In the genomic region with DNA sequence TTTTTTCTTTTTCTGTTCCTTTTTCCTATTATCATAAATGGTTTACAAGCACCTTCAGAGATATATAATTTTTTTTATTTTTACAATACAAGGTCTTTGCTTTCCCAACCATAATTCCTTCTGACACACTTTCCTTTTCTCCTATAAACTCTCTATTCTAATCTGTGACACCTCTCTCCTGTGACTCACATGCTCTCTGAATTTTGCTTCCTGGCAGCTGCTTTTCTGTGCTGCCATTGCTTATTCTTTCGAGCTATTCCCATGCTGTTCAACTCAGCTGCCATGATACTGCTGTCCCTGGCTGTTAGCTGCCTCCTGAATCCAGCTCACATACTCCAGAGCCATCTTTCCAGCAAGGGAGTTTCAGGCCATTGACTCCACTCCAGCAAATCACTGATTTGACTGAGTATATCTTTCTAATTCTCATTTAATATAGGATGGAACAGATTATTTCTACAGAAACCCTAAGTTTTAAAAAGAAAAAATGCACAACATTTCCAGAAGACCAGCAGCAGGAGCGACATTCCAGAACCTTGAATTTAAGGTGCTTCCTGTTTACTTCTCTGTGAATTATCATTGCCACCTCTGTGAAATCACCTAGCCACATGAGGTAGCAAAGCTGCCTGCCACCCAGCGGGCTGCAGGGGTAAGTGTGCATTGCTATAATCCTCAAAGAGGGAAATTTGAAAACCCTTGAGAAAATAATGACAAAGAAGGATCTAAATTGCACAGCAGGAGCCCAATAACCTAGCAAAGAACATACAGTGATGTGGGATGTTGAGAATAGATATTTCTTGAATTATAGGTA, we compare ENCODE assay signal across 8 cellular contexts.
A peak's percentile ranks its signal among the peaks of the same experiment; 100 is the strongest.
DNase-seq lines count a peak whose midpoint lies in the region; ATAC-seq and TF ChIP-seq lines count a peak whose summit lies in the region.
"Not testable (repeated sequence)": the region's sequence is repeated elsewhere in the genome, so short reads cannot be mapped to it uniquely, and the experiment has no call there.

No MANE protein-coding gene starts in this region.

- H3K9ac ChIP-seq in MM.1S (ENCODE audit: low read length); OCI-LY3 (ENCODE audit: low read length); neural cell (ENCODE audit: low read length): not testable (repeated sequence)

- TF ChIP-seq EP300 in neural cell (conservative IDR thresholded peaks at IDR 0.05; ENCODE audit: poor library complexity, severe bottlenecking): not testable (repeated sequence)

- not testable (repeated sequence) for H3K27me3 ChIP-seq in GM23338 (ENCODE audit: insufficient read depth); MM.1S (replicated peaks; ENCODE audit: insufficient read depth, low read length); OCI-LY3 (ENCODE audit: low read depth, low read length); WERI-Rb-1 (ENCODE audit: insufficient read depth, low read depth, severe bottlenecking); neural cell (ENCODE audit: insufficient read depth, low read depth, low read length)

- not testable (repeated sequence) for TF ChIP-seq RAD21 in neural cell (conservative IDR thresholded peaks at IDR 0.05)

- peak; percentile 97 for ATAC-seq in GM23338

- H3K4me1 ChIP-seq in GM23338 (ENCODE audit: insufficient read depth) (peaks cover 20% of the 10 kb centered on the region), OCI-LY3 (ENCODE audit: low read length) (peaks cover 10% of the 10 kb centered on the region)
- not testable (repeated sequence) for H3K4me1 ChIP-seq in MM.1S (ENCODE audit: low read length)

- 0 out of 2 replicates have a peak overlapping the region, but pooled peaks have one; percentile 42 for H3K4me2 ChIP-seq in GM23338
- H3K4me2 ChIP-seq in MM.1S (ENCODE audit: low read depth, low read length); OCI-LY3 (ENCODE audit: low read length); neural cell (ENCODE audit: low read length): not testable (repeated sequence)

- H3K36me3 Mint-ChIP-seq in GM23338 (ENCODE audit: low read depth): peaks cover 16% of the 10 kb centered on the region
- H3K36me3 Mint-ChIP-seq in glutamatergic neuron (ENCODE audit: unreplicated experiment): not testable (repeated sequence)

- H3K36me3 ChIP-seq in GM23338 (ENCODE audit: insufficient read depth); MM.1S (replicated peaks; ENCODE audit: insufficient read depth, low read length); OCI-LY3 (replicated peaks; ENCODE audit: low read depth, low read length); WERI-Rb-1; neural cell (ENCODE audit: insufficient read depth, low read length): not testable (repeated sequence)

- H2AFZ ChIP-seq in GM23338 (peak overlapping the region; percentile 78; the same call in 1 of the 2 replicates), MM.1S (ENCODE audit: low read length) (0 out of 2 replicates have a peak overlapping the region, but pooled peaks have one; percentile 38)
- H2AFZ ChIP-seq in OCI-LY3 (ENCODE audit: low read depth, low read length); neural cell (ENCODE audit: low read depth, low read length): not testable (repeated sequence)

- H3K4me1 Mint-ChIP-seq in GM23338: peaks cover 12% of the 10 kb centered on the region
- not testable (repeated sequence) for H3K4me1 Mint-ChIP-seq in glutamatergic neuron (ENCODE audit: low read depth, unreplicated experiment)

- not testable (repeated sequence) for H3K4me3 ChIP-seq in GM23338; MM.1S (ENCODE audit: low read length); OCI-LY3 (ENCODE audit: low read length); WERI-Rb-1 (ENCODE audit: low read depth, low read length); neural cell (ENCODE audit: low read length)

- H3K27ac ChIP-seq in 22Rv1; MM.1S (ENCODE audit: low read length); OCI-LY3 (ENCODE audit: low read length); WERI-Rb-1; neural cell (ENCODE audit: low read length): not testable (repeated sequence)
- peak overlapping the region; percentile 74; the same call in 1 of the 2 replicates for H3K27ac ChIP-seq in GM23338 (ENCODE audit: low read depth)

- not testable (repeated sequence) for H3K9me3 ChIP-seq in MM.1S (replicated peaks; ENCODE audit: insufficient read depth, low read length); OCI-LY3 (ENCODE audit: insufficient read depth, low read length); WERI-Rb-1 (ENCODE audit: severe bottlenecking); neural cell (ENCODE audit: low read length)

- not testable (repeated sequence) for H3K9me2 ChIP-seq in GM23338 (ENCODE audit: insufficient read depth); MM.1S (replicated peaks; ENCODE audit: insufficient read depth, low read length); neural cell (ENCODE audit: insufficient read depth, low read length)

- peak overlapping the region; percentile 86 for H3K27ac Mint-ChIP-seq in GM23338
- not testable (repeated sequence) for H3K27ac Mint-ChIP-seq in glutamatergic neuron (ENCODE audit: unreplicated experiment)

- H3K9me3 Mint-ChIP-seq in GM23338: peaks cover 14% of the 10 kb centered on the region
- H3K9me3 Mint-ChIP-seq in glutamatergic neuron (ENCODE audit: unreplicated experiment): not testable (repeated sequence)

- not testable (repeated sequence) for H3F3A ChIP-seq in GM23338 (replicated peaks; ENCODE audit: low read depth); MM.1S (ENCODE audit: insufficient read depth, low read length); neural cell (ENCODE audit: insufficient read depth, low read length, poor library complexity, severe bottlenecking)

- TF ChIP-seq CTCF in 22Rv1 (IDR thresholded peaks at IDR 0.05) (peak; percentile 11; the same call in 1 of the 2 replicates), GM23338 (conservative IDR thresholded peaks at IDR 0.05; ENCODE audit: low read depth in 2 of 2) (peak; percentile 25 to 48; a peak in 3 of 4 replicates), MM.1S (IDR thresholded peaks at IDR 0.05; ENCODE audit: low read length) (peak; percentile 27), OCI-LY3 (IDR thresholded peaks at IDR 0.05; ENCODE audit: low read depth, low read length) (peak; percentile 19; the same call in 1 of the 2 replicates), glutamatergic neuron (IDR thresholded peaks at IDR 0.05; ENCODE audit: partially characterized antibody, unreplicated experiment) (peak; percentile 34), neural cell (IDR thresholded peaks at IDR 0.05; ENCODE audit: poor library complexity, severe bottlenecking) (peak; percentile 25)
- not testable (repeated sequence) for TF ChIP-seq CTCF in WERI-Rb-1 (IDR thresholded peaks at IDR 0.05; ENCODE audit: low read depth, low read length)

- H3K79me2 ChIP-seq in GM23338 (replicated peaks; ENCODE audit: insufficient read depth); MM.1S (ENCODE audit: low read length); OCI-LY3 (ENCODE audit: low read length); neural cell (replicated peaks; ENCODE audit: insufficient read depth, low read length): not testable (repeated sequence)

- not testable (repeated sequence) for H3K27me3 Mint-ChIP-seq in GM23338 (ENCODE audit: insufficient read depth, low read depth, poor library complexity); glutamatergic neuron (ENCODE audit: unreplicated experiment)

- not testable (repeated sequence) for H3K4me3 Mint-ChIP-seq in GM23338; glutamatergic neuron (ENCODE audit: unreplicated experiment)

- H4K20me1 ChIP-seq in GM23338 (replicated peaks; ENCODE audit: insufficient read depth); MM.1S (ENCODE audit: insufficient read depth, low read length); OCI-LY3 (ENCODE audit: insufficient read depth, low read length); neural cell (ENCODE audit: insufficient read depth): not testable (repeated sequence)

- DNase-seq in GM23338 (ENCODE audit: low spot score): peak; percentile 49
- peak; percentile 50 for DNase-seq in MM.1S
- peak; percentile 11 for DNase-seq in WERI-Rb-1
- peak; percentile 50 for DNase-seq in glutamatergic neuron
- peak; percentile 1 for DNase-seq in kidney tubule cell (ENCODE audit: low spot score)
